ENCODE assay signal across 19 cellular contexts in genomic region chr5:109701779-109702178, GRCh38. TPM values are rescaled to one million over a fixed set of nuclear protein-coding genes. Genes with fewer than 3 reads are reported as not detected.
A peak's percentile ranks its signal among the peaks of the same experiment; 100 is the strongest.
DNase-seq lines count a peak whose midpoint lies in the region; ATAC-seq and TF ChIP-seq lines count a peak whose summit lies in the region.
"Had no signal": no experiment of that assay in that cellular context is flagged by ENCODE, and none has a peak within 500 bp of the region (broad histone marks: within the 10 kb centered on the region; RNA-seq: fewer than 3 reads in every experiment).

No MANE protein-coding gene starts in this region.

- H3K4me3 Mint-ChIP-seq in type B pancreatic cell, result no peak overlapping the region
- H3K4me3 Mint-ChIP-seq: activated naive CD4-positive, alpha-beta T cell treated with anti-CD3 and anti-CD28 coated beads for 36 hours; activated T-cell treated with anti-CD3 and anti-CD28 coated beads, Interleukin-2, amount 50 U/mL, for 4 hours had no signal

- peaks cover 44% of the 10 kb centered on the region for H3K4me1 Mint-ChIP-seq in type B pancreatic cell (ENCODE audit: unreplicated experiment)

- no peaks in the 10 kb centered on the region for H3K27me3 ChIP-seq in hepatocyte
- H3K27me3 ChIP-seq: BLaER1 treated with 17β-estradiol and CSF1 and Interleukin-3, amounts not matched to agents 10 nM and 100 nM; SJSA1; uterus had no signal

- H3K79me2 ChIP-seq in hepatocyte, result peaks cover 100% of the 10 kb centered on the region

- H3K4me2 ChIP-seq in hepatocyte, result no peak overlapping the region
- H3K4me2 ChIP-seq: BLaER1 treated with 17β-estradiol and CSF1 and Interleukin-3, amounts not matched to agents 10 nM and 100 nM; PC-9 had no signal

- intact Hi-C loops in Right ventricle myocardium inferior (cut with DNase I), result no loop called here
- intact Hi-C loops in left cardiac atrium (cut with DNase I), result no loop called here

- H3K4me3 ChIP-seq in hepatocyte, result no peak overlapping the region
- H3K4me3 ChIP-seq: BLaER1 treated with 17β-estradiol and CSF1 and Interleukin-3, amounts not matched to agents 10 nM and 100 nM; lung; PC-9; SJSA1; uterus had no signal

- H3K4me1 ChIP-seq in hepatocyte (ENCODE audit: insufficient read depth), result peaks cover 6% of the 10 kb centered on the region
- H3K4me1 ChIP-seq: SJSA1, uterus had no signal

- H3K27ac Mint-ChIP-seq in type B pancreatic cell, result peak overlapping the region; percentile 6
- H3K27ac Mint-ChIP-seq: activated naive CD4-positive, alpha-beta T cell treated with anti-CD3 and anti-CD28 coated beads for 36 hours had no signal

- no peak for TF ChIP-seq CTCF in hepatocyte (IDR thresholded peaks at IDR 0.05; ENCODE audit: poor library complexity)
- no peak for TF ChIP-seq CTCF in type B pancreatic cell (conservative IDR thresholded peaks at IDR 0.05)

- peak overlapping the region; percentile 13 for H3K27ac ChIP-seq in hepatocyte
- H3K27ac ChIP-seq: BLaER1 treated with 17β-estradiol and CSF1 and Interleukin-3, amounts not matched to agents 10 nM and 100 nM; PC-9; SJSA1; uterus had no signal

- DNase-seq in Right ventricle myocardium inferior (ENCODE audit: missing footprints), result no peak
- DNase-seq in left cardiac atrium, result no peak
- DNase-seq in amniotic epithelial cell (ENCODE audit: low read depth), result peak; percentile 49
- DNase-seq in hepatocyte (ENCODE audit: low spot score), result no peak
- no peak for DNase-seq in type B pancreatic cell (ENCODE audit: extremely low spot score, unreplicated experiment)
- no peak for DNase-seq in medulla oblongata (ENCODE audit: extremely low spot score)
- DNase-seq in SIG-M5 (lab: John Stamatoyannopoulos, UW), result no peak
- no peak for DNase-seq in activated CD4-positive, CD25-positive, alpha-beta regulatory T cell treated with anti-CD3 and anti-CD28 coated beads, Interleukin-2, amount 50 U/mL, for 72 hours
- DNase-seq: activated naive CD4-positive, alpha-beta T cell treated with anti-CD3 and anti-CD28 coated beads for 36 hours; activated T-cell treated with anti-CD3 and anti-CD28 coated beads, Interleukin-2, amount 50 U/mL, for 4 hours; effector memory CD4-positive, alpha-beta T cell; NCI-H774; PC-9; stimulated activated CD4-positive, alpha-beta T cell treated with anti-CD3 and anti-CD28 coated beads, Interleukin-15, amount 100 ng/mL, for 24 hours; substantia nigra; uterus had no signal

- H4K20me1 ChIP-seq in hepatocyte (ENCODE audit: insufficient read depth, poor library complexity, severe bottlenecking), result peaks cover 43% of the 10 kb centered on the region

- H3K36me3 ChIP-seq in hepatocyte (replicated peaks; ENCODE audit: insufficient read depth, low read depth), result no peaks in the 10 kb centered on the region
- H3K36me3 ChIP-seq: uterus had no signal

- H3K9me3 ChIP-seq in hepatocyte (ENCODE audit: low read depth), result no peaks in the 10 kb centered on the region
- H3K9me3 ChIP-seq: SJSA1, uterus had no signal

- no peaks in the 10 kb centered on the region for H3K9me2 ChIP-seq in hepatocyte (replicated peaks; ENCODE audit: insufficient read depth)

- no peak overlapping the region for H2AFZ ChIP-seq in hepatocyte
- H2AFZ ChIP-seq: PC-9 had no signal

- no peaks in the 10 kb centered on the region for H3K27me3 Mint-ChIP-seq in type B pancreatic cell

- peaks cover 15% of the 10 kb centered on the region for H3K36me3 Mint-ChIP-seq in type B pancreatic cell

- ATAC-seq in Right ventricle myocardium inferior (peak; percentile 56), left cardiac atrium (no peak)
- ATAC-seq: activated T-cell treated with anti-CD3 and anti-CD28 coated beads, Interleukin-2, amount 50 U/mL, for 4 hours had no signal

- no peaks in the 10 kb centered on the region for H3K9me3 Mint-ChIP-seq in type B pancreatic cell
- H3K9me3 Mint-ChIP-seq: activated naive CD4-positive, alpha-beta T cell treated with anti-CD3 and anti-CD28 coated beads for 36 hours; activated T-cell treated with anti-CD3 and anti-CD28 coated beads, Interleukin-2, amount 50 U/mL, for 4 hours had no signal

- WGBS in hepatocyte (ENCODE audit: low lambda C conversion rate, missing lambda C conversion rate), result 56% methylated on average over 2 of the region's 2 CpGs

RNA-seq across cellular contexts. Expression of gene MAN2A1, which starts 12.1 kb away (rescaled TPM):
- total RNA-seq in Right ventricle myocardium inferior (13.7 TPM), left cardiac atrium (10 to 100 TPM; 10.4 to 15.4 TPM), hepatocyte (140 and 150 TPM in 2 replicates), type B pancreatic cell (ENCODE audit: low replicate concordance) (47.9 and 62.8 TPM in 2 replicates)
- polyA plus RNA-seq in hepatocyte, result 29.8 and 31.5 TPM in 2 replicates
